ENCODE assay signal across 7 cellular contexts in the genomic region with DNA sequence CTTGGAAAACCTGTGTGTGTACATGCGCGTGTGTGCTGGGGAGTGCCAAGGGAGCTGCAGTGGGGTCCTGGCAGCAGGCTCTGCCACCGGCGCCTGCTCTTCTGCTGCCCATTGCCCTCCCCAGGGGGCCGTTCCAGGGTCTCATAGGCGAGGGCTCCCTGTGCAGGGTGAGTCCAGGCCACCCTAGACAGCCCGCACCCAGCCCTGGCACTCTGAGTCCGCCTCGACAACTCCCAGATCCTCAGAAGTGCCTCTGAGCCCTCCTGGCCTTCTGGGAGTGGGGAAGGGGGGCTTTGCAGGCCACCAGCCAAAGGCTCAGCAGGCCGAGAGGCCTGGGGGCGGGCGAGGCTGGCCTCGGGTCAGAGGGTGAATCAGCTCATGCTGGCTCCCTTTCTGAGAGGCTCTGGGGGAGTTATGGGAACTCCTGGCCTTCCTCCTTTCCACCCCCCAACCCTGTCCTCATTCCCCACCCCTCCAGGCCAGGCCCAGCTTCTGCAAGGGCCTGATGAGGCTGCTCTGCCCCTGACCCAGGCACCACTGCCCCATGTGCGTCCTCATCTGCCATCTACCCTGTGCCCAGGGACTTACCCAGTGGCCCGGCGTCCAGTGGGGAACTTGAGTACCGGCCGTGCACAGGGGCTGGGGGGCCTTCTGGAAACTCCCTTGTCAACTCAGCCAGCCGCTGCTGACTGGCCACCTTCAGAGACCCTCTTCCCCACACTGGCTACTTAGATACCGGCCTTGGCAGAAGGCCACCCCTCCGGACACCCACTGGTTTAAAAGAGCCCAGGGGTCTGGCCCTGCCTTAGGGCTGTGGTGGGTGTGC. TPM values are rescaled to one million over a fixed set of nuclear protein-coding genes. Genes with fewer than 3 reads are reported as not detected.
DNase-seq lines count a peak whose midpoint lies in the region; ATAC-seq and TF ChIP-seq lines count a peak whose summit lies in the region.

No MANE protein-coding gene starts in this region.

- dilution Hi-C loops in IMR-90 (cut with HindIII; ENCODE audit: low sequenced_read_pairs, unreplicated experiment) = no loop called here

- H2BK120ac ChIP-seq in IMR-90 (ENCODE audit: low read depth, low read length) = no peak overlapping the region

- no peak overlapping the region for H4K8ac ChIP-seq in IMR-90 (ENCODE audit: low read depth in 2 of 2, low read length in 2 of 2)

- in situ Hi-C loops in IMR-90 (cut with MboI; ENCODE audit: low sequenced_read_pairs) (no loop called here), GM13977 (cut with MboI; ENCODE audit: low pct_unique_long_range_greater_than_20kb, low sequenced_read_pairs, unreplicated experiment) (no loop called here)

- POLR2A ChIA-PET in IMR-90 (lab: Charles Lee; ENCODE audit: unreplicated experiment) = no interaction called here

- H2AFZ ChIP-seq in IMR-90 (replicated peaks; ENCODE audit: low read length, poor library complexity) = no peak overlapping the region

- peaks cover 6% of the 10 kb centered on the region; the same call in 1 of the 2 replicates for H3K9me1 ChIP-seq in IMR-90 (ENCODE audit: insufficient read depth, low read length)

- H3K9me3 Mint-ChIP-seq in activated T-cell treated with anti-CD3 and anti-CD28 coated beads, Interleukin-2, amount 50 U/mL, for 4 hours = no peaks in the 10 kb centered on the region

- intact Hi-C loops in IMR-90 (cut with micrococcal nuclease) = no loop called here
- intact Hi-C loops in left lung (cut with DNase I) = loop anchor here in 1 of 2 donors (5.0 kb wide), 1 partner anchor 117 kb away; no protein-coding TSS in a partner anchor

- TF ChIP-seq POLR2A in IMR-90 (IDR thresholded peaks at IDR 0.05; ENCODE audit: low read depth, low read length) = no peak

- H3K36me3 Mint-ChIP-seq in activated T-cell treated with anti-CD3 and anti-CD28 coated beads, Interleukin-2, amount 50 U/mL, for 4 hours (ENCODE audit: insufficient read depth) = no peaks in the 10 kb centered on the region

- CTCF ChIA-PET in IMR-90 (lab: Yijun Ruan, JAX) = interaction anchor here (0.7 to 2.5 kb wide), 5 partner anchors 8 to 118 kb away, joined by 3 to 32 read pairs (median 4); no protein-coding TSS in a partner anchor

- H3K9me3 ChIP-seq in IMR-90 (ENCODE audit: control insufficient read depth, insufficient read depth, low read length) = no peaks in the 10 kb centered on the region
- no peaks in the 10 kb centered on the region for H3K9me3 ChIP-seq in left lung

- H3K79me1 ChIP-seq in IMR-90 (ENCODE audit: low read depth in 1 of 2, low read length in 2 of 2) = peaks cover 0 to 5% of the 10 kb centered on the region in 2 experiments; a peak in 1 of 4 replicates

- peaks cover 6% of the 10 kb centered on the region; the same call in 1 of the 2 replicates for H4K20me1 ChIP-seq in IMR-90 (ENCODE audit: insufficient read depth, low read length)

- H3K4me2 ChIP-seq in IMR-90 (ENCODE audit: low read depth, low read length) = no peak overlapping the region

- no peak overlapping the region for H2BK15ac ChIP-seq in IMR-90 (ENCODE audit: low read depth, low read length)

- TF ChIP-seq CTCF in IMR-90 (conservative IDR thresholded peaks at IDR 0.05; ENCODE audit: low read depth, low read length) = no peak
- TF ChIP-seq CTCF in left lung (IDR thresholded peaks at IDR 0.05) = no peak
- TF ChIP-seq CTCF in GM13977 (IDR thresholded peaks at IDR 0.05; ENCODE audit: extremely low read depth, insufficient read depth, missing control alignments) = no peak

- no peak overlapping the region for H3K18ac ChIP-seq in IMR-90 (ENCODE audit: low read depth, low read length)

- TF ChIP-seq RAD21 in IMR-90 (IDR thresholded peaks at IDR 0.05; ENCODE audit: low read length) = no peak

- H3K4me1 Mint-ChIP-seq in activated T-cell treated with anti-CD3 and anti-CD28 coated beads, Interleukin-2, amount 50 U/mL, for 4 hours (ENCODE audit: low read depth) = peaks cover 44% of the 10 kb centered on the region

- no peak overlapping the region for H3K4ac ChIP-seq in IMR-90 (ENCODE audit: low read depth, low read length)

- DNase-seq in IMR-90 = no peak
- DNase-seq in activated T-cell treated with anti-CD3 and anti-CD28 coated beads, Interleukin-2, amount 50 U/mL, for 4 hours = no peak
- no peak for DNase-seq in left lung
- DNase-seq in substantia nigra (lab: John Stamatoyannopoulos, UW) = peak in 1 of 49 donors; percentile 72
- no peak for DNase-seq in SHP77 (lab: John Stamatoyannopoulos, UW)
- DNase-seq in DMS114 treated with DMSO at 0.1 percent for 48 hours (lab: John Stamatoyannopoulos, UW; ENCODE audit: unreplicated experiment) = no peak
- DNase-seq in GM13977 (ENCODE audit: low spot score) = no peak

- H3K27me3 Mint-ChIP-seq in activated T-cell treated with anti-CD3 and anti-CD28 coated beads, Interleukin-2, amount 50 U/mL, for 4 hours (ENCODE audit: low read depth) = no peaks in the 10 kb centered on the region

- H3K14ac ChIP-seq in IMR-90 (replicated peaks; ENCODE audit: low read depth, low read length) = no peak overlapping the region

- H3K56ac ChIP-seq in IMR-90 (ENCODE audit: extremely low read depth, insufficient read depth, low read length) = no peak overlapping the region

- no peak overlapping the region for H3K9ac ChIP-seq in IMR-90 (ENCODE audit: low read depth, low read length)

- peak overlapping the region; percentile 8 for H2AK9ac ChIP-seq in IMR-90 (replicated peaks; ENCODE audit: low read depth, low read length, poor library complexity)

- no peaks in the 10 kb centered on the region for H3K36me3 ChIP-seq in IMR-90 (ENCODE audit: control insufficient read depth, insufficient read depth, low read length)
- H3K36me3 ChIP-seq in left lung = peaks cover 0 to 3% of the 10 kb centered on the region in 2 donors

- H3K4me1 ChIP-seq in IMR-90 (ENCODE audit: control insufficient read depth, insufficient read depth, low read length) (peaks cover 2% of the 10 kb centered on the region; the same call in 1 of the 2 replicates), left lung (peaks cover 27 to 76% of the 10 kb centered on the region in 2 donors)

- H4K91ac ChIP-seq in IMR-90 (ENCODE audit: insufficient read depth, low read depth, low read length) = no peak overlapping the region

- H3K27me3 ChIP-seq in IMR-90 (ENCODE audit: control insufficient read depth, insufficient read depth, low read length) = peaks cover 25% of the 10 kb centered on the region; the same call in 1 of the 2 replicates
- peaks cover 0 to 44% of the 10 kb centered on the region in 2 donors for H3K27me3 ChIP-seq in left lung

- peak overlapping the region; percentile 81 for H3K4me3 Mint-ChIP-seq in activated T-cell treated with anti-CD3 and anti-CD28 coated beads, Interleukin-2, amount 50 U/mL, for 4 hours

- ATAC-seq in IMR-90 (ENCODE audit: low read depth) (no peak), left lung (no peak)
- no peak for ATAC-seq in activated T-cell treated with anti-CD3 and anti-CD28 coated beads, Interleukin-2, amount 50 U/mL, for 4 hours

- H3K4me3 ChIP-seq in IMR-90 (ENCODE audit: insufficient read depth, low read depth, low read length) (no peak overlapping the region), left lung (peak overlapping the region in 1 of 2 donors; percentile 81)

- no peak overlapping the region for H3K23ac ChIP-seq in IMR-90 (ENCODE audit: low read depth, low read length)

- H2AK5ac ChIP-seq in IMR-90 (ENCODE audit: low read depth, low read length) = no peak overlapping the region

- no peak overlapping the region for H3K27ac ChIP-seq in IMR-90 (ENCODE audit: insufficient read depth, low read length)
- peak overlapping the region; percentile 95 to 97 for H3K27ac ChIP-seq in left lung
- peak overlapping the region; percentile 83 for H3K27ac ChIP-seq in substantia nigra (ENCODE audit: low read depth, low read length, poor library complexity, severe bottlenecking)

- 63% methylated on average over 1 of the region's 21 CpGs; no CpG with 5 or more reads in 1 of the 2 experiments for WGBS in IMR-90 (ENCODE audit: extremely low coverage in 2 of 2, insufficient read length in 1 of 2), 2 experiments

- H2BK5ac ChIP-seq in IMR-90 (ENCODE audit: low read depth, low read length, poor library complexity, severe bottlenecking) = no peak overlapping the region

- H4K5ac ChIP-seq in IMR-90 (ENCODE audit: low read depth, low read length) = no peak overlapping the region

- BruUV-seq in IMR-90 (replicated peaks; lab: Mats Ljungman, UMichigan) = no TSS peak

- H2BK20ac ChIP-seq in IMR-90 (ENCODE audit: low read depth, low read length) = no peak overlapping the region

TF ChIP-seq in IMR-90, 13 proteins besides CTCF, POLR2A, EP300 and RAD21 (continues in another document):
- no peak for TF ChIP-seq RCOR1 (IDR thresholded peaks at IDR 0.05; ENCODE audit: insufficient replicate concordance, low read length)
- no peak for TF ChIP-seq FOS (IDR thresholded peaks at IDR 0.05; ENCODE audit: low read depth, low read length)
- TF ChIP-seq MXI1 (IDR thresholded peaks at IDR 0.05; ENCODE audit: borderline replicate concordance, low read depth, low read length) = no peak
- no peak for TF ChIP-seq SMC3 (IDR thresholded peaks at IDR 0.05; ENCODE audit: low read depth, low read length)

RNA-seq across cellular contexts. Expression of gene TEDC1, which starts 2.1 kb away (rescaled TPM):
- total RNA-seq in IMR-90 (2012; rRNA removed) (4.2 and 5.7 TPM in 2 replicates), left lung (10 to 100 TPM; 12.8 to 16.8 TPM)
- 6.4 and 9.4 TPM in 2 replicates for polyA plus RNA-seq in IMR-90 (2012; rRNA removed)
- polyA plus RNA-seq in IMR-90 (2012; cell fraction: cytosol; rRNA removed) = 9.8 and 13.3 TPM in 2 replicates
- polyA plus RNA-seq in IMR-90 (2012; cell fraction: nucleus; rRNA removed; ENCODE audit: low replicate concordance) = 10.7 and 48.6 TPM in 2 replicates
- 10 to 100 TPM; 53.7 to 58.7 (median 57.8) TPM for total RNA-seq in activated T-cell treated with anti-CD3 and anti-CD28 coated beads, Interleukin-2, amount 50 U/mL, for 4 hours

RNA-seq across cellular contexts. Expression of gene CRIP1, which starts 2.3 kb away (rescaled TPM):
- total RNA-seq in IMR-90 (2012; rRNA removed) (not detected in 2 replicates), left lung (100 to 1,000 TPM; 171 to 281 TPM)
- 0.21 and 1.0 TPM in 2 replicates for polyA plus RNA-seq in IMR-90 (2012; rRNA removed)
- 0.41 TPM in 1 of 2 replicates, not detected in the other for polyA plus RNA-seq in IMR-90 (2012; cell fraction: cytosol; rRNA removed)
- polyA plus RNA-seq in IMR-90 (2012; cell fraction: nucleus; rRNA removed; ENCODE audit: low replicate concordance) = 1.0 and 1.7 TPM in 2 replicates
- total RNA-seq in activated T-cell treated with anti-CD3 and anti-CD28 coated beads, Interleukin-2, amount 50 U/mL, for 4 hours = 10 to 100 TPM; 24.9 to 43.9 (median 33.5) TPM

RNA-seq across cellular contexts. Expression of gene CRIP2, which starts 14.4 kb away (rescaled TPM):
- total RNA-seq in IMR-90 (2012; rRNA removed) (18.1 and 20.3 TPM in 2 replicates), left lung (100 to 1,000 TPM; 172 to 224 TPM)
- 123 and 149 TPM in 2 replicates for polyA plus RNA-seq in IMR-90 (2012; rRNA removed)
- polyA plus RNA-seq in IMR-90 (2012; cell fraction: cytosol; rRNA removed) = 196 and 200 TPM in 2 replicates
- 61.5 and 154 TPM in 2 replicates for polyA plus RNA-seq in IMR-90 (2012; cell fraction: nucleus; rRNA removed; ENCODE audit: low replicate concordance)
- 1 to 10 TPM in 1 of 3 donors, under 1 TPM in 2; 0.90 to 1.4 (median 0.91) TPM for total RNA-seq in activated T-cell treated with anti-CD3 and anti-CD28 coated beads, Interleukin-2, amount 50 U/mL, for 4 hours

RNA-seq across cellular contexts. Expression of gene TMEM121, which starts 37.4 kb away (rescaled TPM):
- total RNA-seq in IMR-90 (2012; rRNA removed) (2.7 and 3.9 TPM in 2 replicates), left lung (1 to 10 TPM; 2.4 to 3.0 TPM)
- polyA plus RNA-seq in IMR-90 (2012; rRNA removed) = 6.3 and 8.5 TPM in 2 replicates
- 5.9 and 17.0 TPM in 2 replicates for polyA plus RNA-seq in IMR-90 (2012; cell fraction: cytosol; rRNA removed)
- polyA plus RNA-seq in IMR-90 (2012; cell fraction: nucleus; rRNA removed; ENCODE audit: low replicate concordance) = 5.2 and 13.9 TPM in 2 replicates
- 10 to 100 TPM; 14.4 to 24.6 (median 19.5) TPM for total RNA-seq in activated T-cell treated with anti-CD3 and anti-CD28 coated beads, Interleukin-2, amount 50 U/mL, for 4 hours

Comparison
In these comparisons a context has a peak if more than half of its experiments do, and no peak if none do; other contexts are left out.
1. RNA of gene CRIP1, which starts 2.3 kb away (total RNA-seq): 171 to 281 TPM in left lung and 24.9 to 43.9 TPM in activated T-cell treated with anti-CD3 and anti-CD28 coated beads, Interleukin-2, amount 50 U/mL, for 4 hours; not detected in IMR-90; every median in the first group is over 10 times any median in the second.